In the genomic region with DNA sequence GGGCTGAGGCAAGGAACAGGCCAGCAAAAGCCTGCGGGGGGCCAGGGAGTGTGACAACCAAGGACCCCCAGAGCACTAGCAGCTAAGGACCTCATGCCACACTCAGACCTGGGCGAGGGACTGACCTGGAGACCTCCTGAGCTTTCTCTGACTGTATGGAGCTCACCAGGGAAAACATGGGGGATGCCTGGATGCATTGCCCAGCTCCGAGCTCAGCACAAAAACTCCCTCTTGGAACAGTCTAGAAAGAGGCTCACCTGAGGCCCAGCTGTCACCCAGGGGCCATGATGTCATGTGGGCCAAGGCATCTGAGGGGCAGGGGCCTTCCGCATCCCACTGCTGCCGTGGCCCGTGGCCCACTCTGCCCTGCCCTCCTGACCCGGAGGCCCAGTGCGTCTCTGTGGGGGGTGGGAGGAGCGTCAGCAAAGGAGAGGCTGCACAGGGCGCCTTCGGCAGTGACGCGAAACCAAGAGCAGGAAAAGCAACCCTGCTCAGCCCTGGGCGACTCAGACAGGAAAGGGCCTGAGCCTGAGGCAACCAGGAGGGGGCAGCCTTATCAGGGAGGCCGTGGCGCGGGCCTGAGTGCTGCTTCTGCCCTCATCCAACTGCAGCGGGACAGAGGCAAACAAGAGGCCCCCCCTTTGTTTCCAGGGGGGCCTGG, we compare ENCODE assay signal across 13 cellular contexts. TPM values are rescaled to one million over a fixed set of nuclear protein-coding genes. Genes with fewer than 3 reads are reported as not detected.
A peak's percentile ranks its signal among the peaks of the same experiment; 100 is the strongest.
DNase-seq lines count a peak whose midpoint lies in the region; ATAC-seq and TF ChIP-seq lines count a peak whose summit lies in the region.
"Had no signal": no experiment of that assay in that cellular context is flagged by ENCODE, and none has a peak within 500 bp of the region (broad histone marks: within the 10 kb centered on the region; RNA-seq: fewer than 3 reads in every experiment).

No MANE protein-coding gene starts in this region.

- H3K9me3 ChIP-seq in BLaER1 treated with 17β-estradiol and CSF1 and Interleukin-3, amounts not matched to agents 10 nM and 100 nM (replicated peaks in 1 of 11) = no peaks in the 10 kb centered on the region
- H3K9me3 ChIP-seq in WERI-Rb-1 (ENCODE audit: severe bottlenecking) = no peaks in the 10 kb centered on the region

- H3K4me3 Mint-ChIP-seq in activated naive CD8-positive, alpha-beta T cell = no peak overlapping the region
- H3K4me3 Mint-ChIP-seq: B cell, IgD-negative memory B cell had no signal

- H3K27me3 ChIP-seq in BLaER1 treated with 17β-estradiol and CSF1 and Interleukin-3, amounts not matched to agents 10 nM and 100 nM = no peaks in the 10 kb centered on the region
- no peaks in the 10 kb centered on the region for H3K27me3 ChIP-seq in WERI-Rb-1 (ENCODE audit: insufficient read depth, low read depth, severe bottlenecking)

- 0 out of 2 replicates have a peak, but pooled peaks have one; percentile 10 for TF ChIP-seq CTCF in WERI-Rb-1 (IDR thresholded peaks at IDR 0.05; ENCODE audit: low read depth, low read length)

- H3K9me3 Mint-ChIP-seq in activated naive CD8-positive, alpha-beta T cell (ENCODE audit: low read depth) = no peaks in the 10 kb centered on the region
- H3K9me3 Mint-ChIP-seq: IgD-negative memory B cell had no signal

- no peak overlapping the region for H3K4me3 ChIP-seq in BLaER1 treated with 17β-estradiol and CSF1 and Interleukin-3, amounts not matched to agents 10 nM and 100 nM
- H3K4me3 ChIP-seq in WERI-Rb-1 (ENCODE audit: low read depth, low read length) = no peak overlapping the region

- no peaks in the 10 kb centered on the region for H3K27me3 Mint-ChIP-seq in activated naive CD8-positive, alpha-beta T cell
- H3K27me3 Mint-ChIP-seq: B cell, IgD-negative memory B cell had no signal

- H4K20me1 ChIP-seq in BLaER1 treated with 17β-estradiol and CSF1 and Interleukin-3, amounts not matched to agents 10 nM and 100 nM = peaks cover 0 to 5% (median 0%) of the 10 kb centered on the region in 11 experiments; a peak in 5 of 22 replicates

- no peaks in the 10 kb centered on the region for H3K36me3 Mint-ChIP-seq in activated naive CD8-positive, alpha-beta T cell
- H3K36me3 Mint-ChIP-seq: IgD-negative memory B cell had no signal

- peaks cover 0 to 15% (median 5%) of the 10 kb centered on the region in 11 experiments; a peak in 4 of 22 replicates for H3K36me3 ChIP-seq in BLaER1 treated with 17β-estradiol and CSF1 and Interleukin-3, amounts not matched to agents 10 nM and 100 nM
- H3K36me3 ChIP-seq in WERI-Rb-1 = no peaks in the 10 kb centered on the region

- peaks cover 75% of the 10 kb centered on the region for H3K4me1 Mint-ChIP-seq in activated naive CD8-positive, alpha-beta T cell (ENCODE audit: low read depth)

- peak overlapping the region in 9 of 11 experiments; percentile 46 to 100 (median 97); a peak in 19 of 22 replicates for H3K27ac ChIP-seq in BLaER1 treated with 17β-estradiol and CSF1 and Interleukin-3, amounts not matched to agents 10 nM and 100 nM
- H3K27ac ChIP-seq in WERI-Rb-1 = no peak overlapping the region

- H3K4me2 ChIP-seq in BLaER1 treated with 17β-estradiol and CSF1 and Interleukin-3, amounts not matched to agents 10 nM and 100 nM = peak overlapping the region; percentile 51 to 96 (median 88)

- H3K9ac ChIP-seq in BLaER1 treated with 17β-estradiol and CSF1 and Interleukin-3, amounts not matched to agents 10 nM and 100 nM = peak overlapping the region in 9 of 11 experiments; percentile 14 to 64 (median 51); a peak in 15 of 22 replicates

- no peak for ATAC-seq in HG02884 (IDR thresholded peaks at IDR 0.05; ENCODE audit: unreplicated experiment)
- ATAC-seq in HG03097 (IDR thresholded peaks at IDR 0.05; ENCODE audit: low FRiP score, unreplicated experiment) = no peak

- intact Hi-C loops in posterior vena cava (cut with DNase I) = loop anchor here in 1 of 2 donors (5.0 kb wide), 1 partner anchor 404 kb away; no protein-coding TSS in a partner anchor

- DNase-seq in WERI-Rb-1 (no peak), posterior vena cava (ENCODE audit: low spot score) (peak; percentile 77), OCI-M1 (lab: John Stamatoyannopoulos, UW) (no peak), medulla oblongata (ENCODE audit: extremely low spot score) (no peak)
- DNase-seq: central memory CD4-positive, alpha-beta T cell; glutamatergic neuron; NCI-H510A had no signal

- peak overlapping the region; percentile 89 for H3K27ac Mint-ChIP-seq in activated naive CD8-positive, alpha-beta T cell
- H3K27ac Mint-ChIP-seq: B cell, IgD-negative memory B cell had no signal

- peaks cover 89 to 99% (median 95%) of the 10 kb centered on the region in 10 experiments for H3K4me1 ChIP-seq in BLaER1 treated with 17β-estradiol and CSF1 and Interleukin-3, amounts not matched to agents 10 nM and 100 nM

RNA-seq across cellular contexts. Expression of a gene that starts 57.3 kb away (rescaled TPM):
- not detected for total RNA-seq in posterior vena cava
- total RNA-seq: B cell had no signal
